ENCODE assay signal across 9 cellular contexts in genomic region chr10:132554991-132555647, GRCh38. TPM values are rescaled to one million over a fixed set of nuclear protein-coding genes. Genes with fewer than 3 reads are reported as not detected.
DNase-seq lines count a peak whose midpoint lies in the region; ATAC-seq and TF ChIP-seq lines count a peak whose summit lies in the region.
"Had no signal": no experiment of that assay in that cellular context is flagged by ENCODE, and none has a peak within 500 bp of the region (broad histone marks: within the 10 kb centered on the region; RNA-seq: fewer than 3 reads in every experiment).

No MANE protein-coding gene starts in this region.

- H3F3A ChIP-seq in SK-N-SH (replicated peaks; ENCODE audit: insufficient read depth): no peaks in the 10 kb centered on the region

- no peak overlapping the region for H3K27ac Mint-ChIP-seq in T-cell

- 89% methylated on average over 13 of the region's 18 CpGs for WGBS in SK-N-SH (ENCODE audit: low lambda C conversion rate)

- no peaks in the 10 kb centered on the region for H3K9me2 ChIP-seq in SK-N-SH

- H3K4me3 ChIP-seq in SK-N-SH (ENCODE audit: low read depth in 2 of 2, low read length in 1 of 2): no peak overlapping the region

- H3K27me3 Mint-ChIP-seq in T-cell: no peaks in the 10 kb centered on the region

- POLR2A ChIA-PET in T-cell (lab: Charles Lee): no interaction called here
- POLR2A ChIA-PET in SK-N-SH (lab: Yijun Ruan, JAX): no interaction called here

- peaks cover 50 to 53% (median 51%) of the 10 kb centered on the region in 3 donors for H3K4me1 Mint-ChIP-seq in T-cell

- no peak for TF ChIP-seq EP300 in SK-N-SH (IDR thresholded peaks at IDR 0.05; ENCODE audit: borderline replicate concordance in 1 of 2, low read depth in 1 of 2, low read length in 1 of 2)

- no peaks in the 10 kb centered on the region for H3K27me3 ChIP-seq in SK-N-SH (ENCODE audit: insufficient read depth)

- H3K4me2 ChIP-seq in SK-N-SH: no peak overlapping the region

- H3K36me3 Mint-ChIP-seq in T-cell: peaks cover 3% of the 10 kb centered on the region

- H2AFZ ChIP-seq in SK-N-SH (ENCODE audit: low read depth): no peak overlapping the region

- H3K9ac ChIP-seq in SK-N-SH: no peak overlapping the region

- ATAC-seq in T-cell (replicated peaks in 1 of 4): peak; percentile 62 to 78 (median 72)

- no peak overlapping the region for H3K27ac ChIP-seq in SK-N-SH (ENCODE audit: low read depth in 2 of 2, low read length in 1 of 2)

- H3K36me3 ChIP-seq in SK-N-SH (replicated peaks in 1 of 2; ENCODE audit: control insufficient read depth in 1 of 2, insufficient read depth in 2 of 2, low read length in 1 of 2): no peaks in the 10 kb centered on the region

- no peaks in the 10 kb centered on the region for H3K9me3 ChIP-seq in SK-N-SH

- no peaks in the 10 kb centered on the region for H3K9me3 Mint-ChIP-seq in T-cell

- DNase-seq in activated CD4-positive, alpha-beta T cell treated with anti-CD3 and anti-CD28 coated beads for 48 hours: peak; percentile 64
- no peak for DNase-seq in activated CD4-positive, alpha-beta T cell treated with anti-CD3 and anti-CD28 coated beads for 1 hour
- DNase-seq in T-cell: peak in 32 of 34 experiments; percentile 33 to 79 (median 56)
- DNase-seq in germinal center (ENCODE audit: low spot score): peak; percentile 65
- peak; percentile 29 for DNase-seq in stimulated activated CD8-positive, alpha-beta memory T cell treated with anti-CD3 and anti-CD28 coated beads, Interleukin-12 subunit alpha, Interleukin-12 subunit beta, amount 100 ng/mL, for 4 hours (ENCODE audit: low read depth)
- DNase-seq in nucleus accumbens (lab: John Stamatoyannopoulos, UW): no peak
- no peak for DNase-seq in RKO (ENCODE audit: low spot score)
- no peak for DNase-seq in SK-N-SH
- DNase-seq: MM.1S had no signal

- H3K4me1 ChIP-seq in SK-N-SH (ENCODE audit: control insufficient read depth in 1 of 2, insufficient read depth in 2 of 2, low read depth in 1 of 2, low read length in 1 of 2): no peaks in the 10 kb centered on the region

- peaks cover 40% of the 10 kb centered on the region for H4K20me1 ChIP-seq in SK-N-SH (ENCODE audit: insufficient read depth)

- TF ChIP-seq CTCF in SK-N-SH (IDR thresholded peaks at IDR 0.05): no peak

- CTCF ChIA-PET in T-cell (lab: Charles Lee) (interaction anchor here in 1 of 2 donors (0.5 kb wide), 1 partner anchor 13 kb away, joined by 3 read pairs; no protein-coding TSS in a partner anchor), SK-N-SH (lab: Yijun Ruan, JAX) (no interaction called here)

- H3K79me2 ChIP-seq in SK-N-SH (ENCODE audit: insufficient read depth): peaks cover 11% of the 10 kb centered on the region

- TF ChIP-seq RAD21 in SK-N-SH (IDR thresholded peaks at IDR 0.05; ENCODE audit: low read length): no peak

- H3K4me3 Mint-ChIP-seq in T-cell: no peak overlapping the region

TF ChIP-seq in SK-N-SH, 30 proteins besides CTCF, POLR2A, EP300 and RAD21:
- no peak for TF ChIP-seq YY1 (IDR thresholded peaks at IDR 0.05; ENCODE audit: low read depth)
- no peak for TF ChIP-seq GATA2 (CRISPR knock-in tag; IDR thresholded peaks at IDR 0.05)
- TF ChIP-seq EZH2phosphoT487 (IDR thresholded peaks at IDR 0.05; ENCODE audit: borderline replicate concordance, low read depth): no peak
- TF ChIP-seq REST (IDR thresholded peaks at IDR 0.05; ENCODE audit: low read depth, low read length): no peak
- TF ChIP-seq, protein P1, sequence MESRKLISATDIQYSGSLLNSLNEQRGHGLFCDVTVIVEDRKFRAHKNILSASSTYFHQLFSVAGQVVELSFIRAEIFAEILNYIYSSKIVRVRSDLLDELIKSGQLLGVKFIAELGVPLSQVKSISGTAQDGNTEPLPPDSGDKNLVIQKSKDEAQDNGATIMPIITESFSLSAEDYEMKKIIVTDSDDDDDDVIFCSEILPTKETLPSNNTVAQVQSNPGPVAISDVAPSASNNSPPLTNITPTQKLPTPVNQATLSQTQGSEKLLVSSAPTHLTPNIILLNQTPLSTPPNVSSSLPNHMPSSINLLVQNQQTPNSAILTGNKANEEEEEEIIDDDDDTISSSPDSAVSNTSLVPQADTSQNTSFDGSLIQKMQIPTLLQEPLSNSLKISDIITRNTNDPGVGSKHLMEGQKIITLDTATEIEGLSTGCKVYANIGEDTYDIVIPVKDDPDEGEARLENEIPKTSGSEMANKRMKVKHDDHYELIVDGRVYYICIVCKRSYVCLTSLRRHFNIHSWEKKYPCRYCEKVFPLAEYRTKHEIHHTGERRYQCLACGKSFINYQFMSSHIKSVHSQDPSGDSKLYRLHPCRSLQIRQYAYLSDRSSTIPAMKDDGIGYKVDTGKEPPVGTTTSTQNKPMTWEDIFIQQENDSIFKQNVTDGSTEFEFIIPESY (IDR thresholded peaks at IDR 0.05; ENCODE audit: borderline replicate concordance, low read depth): no peak
- TF ChIP-seq SMC3 (IDR thresholded peaks at IDR 0.05; ENCODE audit: low read depth, low read length): no peak

RNA-seq across cellular contexts. Expression of gene INPP5A, which starts 17.5 kb away (rescaled TPM):
- 10 to 100 TPM; 20.9 to 23.1 (median 22.9) TPM for total RNA-seq in T-cell
- polyA plus RNA-seq in SK-N-SH (2012; rRNA removed): 12.0 and 12.9 TPM in 2 replicates
- polyA plus RNA-seq in SK-N-SH (2012; cell fraction: cytosol; rRNA removed): 11.2 and 11.8 TPM in 2 replicates
- 9.6 and 10.9 TPM in 2 replicates for polyA plus RNA-seq in SK-N-SH (2012; cell fraction: nucleus; rRNA removed)

Comparison
In these comparisons a context has a peak if more than half of its experiments do, and no peak if none do; other contexts are left out.
1. DNase-seq: peak in activated CD4-positive, alpha-beta T cell treated with anti-CD3 and anti-CD28 coated beads for 48 hours (single experiment), T-cell (32 of 34), germinal center (single experiment) and stimulated activated CD8-positive, alpha-beta memory T cell treated with anti-CD3 and anti-CD28 coated beads, Interleukin-12 subunit alpha, Interleukin-12 subunit beta, amount 100 ng/mL, for 4 hours (single experiment); none in activated CD4-positive, alpha-beta T cell treated with anti-CD3 and anti-CD28 coated beads for 1 hour (single experiment), nucleus accumbens (0 of 56), RKO (single experiment) and SK-N-SH (single experiment).